Comparison of ENCODE assay signal across 19 cellular contexts in genomic region chr11:76694664-76695063, GRCh38. TPM values are rescaled to one million over a fixed set of nuclear protein-coding genes. Genes with fewer than 3 reads are reported as not detected.
DNase-seq lines count a peak whose midpoint lies in the region; ATAC-seq, FAIRE-seq and TF ChIP-seq lines count a peak whose summit lies in the region.
"Had no signal": no experiment of that assay in that cellular context is flagged by ENCODE, and none has a peak within 500 bp of the region (broad histone marks: within the 10 kb centered on the region; RNA-seq: fewer than 3 reads in every experiment).

No MANE protein-coding gene starts in this region.

- H3K4me3 ChIP-seq in cardiac fibroblast (replicated peaks in 1 of 2; ENCODE audit: low read depth in 2 of 2, low read length in 2 of 2): no peak overlapping the region
- H3K4me3 ChIP-seq: BLaER1 treated with 17β-estradiol and CSF1 and Interleukin-3, amounts not matched to agents 10 nM and 100 nM; GM23338; mucosa of descending colon had no signal

- DNase-seq in AG20443 (ENCODE audit: low spot score): peak; percentile 76
- DNase-seq in M059J (ENCODE audit: low read depth): peak; percentile 85
- DNase-seq in cardiac fibroblast (ENCODE audit: low read depth in 2 of 2): peak; percentile 57 to 91
- DNase-seq in kidney tubule cell (ENCODE audit: low spot score): peak; percentile 30
- DNase-seq in NCI-H82 treated with DMSO at 0.1 percent for 48 hours (lab: John Stamatoyannopoulos, UW; ENCODE audit: unreplicated experiment): no peak
- no peak for DNase-seq in GM12892 (ENCODE audit: insufficient read length)
- no peak for DNase-seq in SW 1271 (lab: John Stamatoyannopoulos, UW)
- DNase-seq: activated CD4-positive, alpha-beta T cell treated with anti-CD3 and anti-CD28 coated beads for 48 hours; activated T-cell treated with anti-CD3 and anti-CD28 coated beads, Interleukin-2, amount 50 U/mL, for 1 hour; amygdala; effector CD4-positive, alpha-beta T cell; NCI-H187; Right ventricle myocardium superior had no signal

- no peak for ATAC-seq in HG03457 (IDR thresholded peaks at IDR 0.05; ENCODE audit: unreplicated experiment)
- ATAC-seq: GM23338, mucosa of descending colon had no signal

- no peak for TF ChIP-seq POLR2A in GM12892 (IDR thresholded peaks at IDR 0.05; ENCODE audit: low read depth, low read length)

- TF ChIP-seq CTCF in cardiac fibroblast (IDR thresholded peaks at IDR 0.05; ENCODE audit: low read depth, low read length): no peak

- no peak for FAIRE-seq in GM12892 (lab: Jason Lieb, UNC)
- FAIRE-seq: G401.6, kidney had no signal

RNA-seq across cellular contexts. Expression of gene LRRC32, which starts 24.1 kb away (rescaled TPM):
- not detected in 2 replicates for total RNA-seq in M059J (2014; rRNA removed; shearing (Covaris generic))
- polyA plus RNA-seq in GM12892 (2012; ENCODE audit: missing spikeins): 5.1 TPM

Comparison
In these comparisons a context has a peak if more than half of its experiments do, and no peak if none do; other contexts are left out.
1. DNase-seq: peak in AG20443 (single experiment), M059J (single experiment), cardiac fibroblast (2 of 2) and kidney tubule cell (single experiment); none in NCI-H82 treated with DMSO at 0.1 percent for 48 hours (single experiment), GM12892 (single experiment) and SW 1271 (0 of 2).